ENCODE assay signal across 12 cellular contexts in genomic region chr17:28810437-28810836, GRCh38. TPM values are rescaled to one million over a fixed set of nuclear protein-coding genes. Genes with fewer than 3 reads are reported as not detected.
DNase-seq lines count a peak whose midpoint lies in the region; ATAC-seq, FAIRE-seq and TF ChIP-seq lines count a peak whose summit lies in the region.
"Had no signal": no experiment of that assay in that cellular context is flagged by ENCODE, and none has a peak within 500 bp of the region (broad histone marks: within the 10 kb centered on the region; RNA-seq: fewer than 3 reads in every experiment).

No MANE protein-coding gene starts in this region.

- no peaks in the 10 kb centered on the region for H3K27me3 ChIP-seq in CD4-positive, CD25-positive, alpha-beta regulatory T cell (ENCODE audit: control insufficient read depth, insufficient read depth, low read length)
- no peaks in the 10 kb centered on the region for H3K27me3 ChIP-seq in HUES48 (ENCODE audit: control insufficient read depth, insufficient read depth, low read length)
- H3K27me3 ChIP-seq in GM12878 (replicated peaks in 1 of 2; ENCODE audit: control insufficient read depth in 2 of 2, insufficient read depth in 2 of 2, low read length in 1 of 2): no peaks in the 10 kb centered on the region
- H3K27me3 ChIP-seq in left ventricle myocardium inferior (ENCODE audit: low read depth): no peaks in the 10 kb centered on the region

- no peak for FAIRE-seq in GM12878 (lab: Jason Lieb, UNC)
- FAIRE-seq: GM19239, H1 had no signal

- H3K79me2 ChIP-seq in GM12878 (ENCODE audit: control insufficient read depth, insufficient read depth, low read length): peaks cover 16% of the 10 kb centered on the region

- peaks cover 9 to 54% (median 34%) of the 10 kb centered on the region in 4 donors for H3K4me1 Mint-ChIP-seq in CD4-positive, CD25-positive, alpha-beta regulatory T cell
- H3K4me1 Mint-ChIP-seq in neural crest cell: peaks cover 41% of the 10 kb centered on the region

- peak in 1 of 3 donors; percentile 16 for DNase-seq in CD4-positive, CD25-positive, alpha-beta regulatory T cell
- DNase-seq in GM12878 (ENCODE audit: low read depth, low spot score): no peak
- no peak for DNase-seq in neural crest cell (ENCODE audit: low read depth, low spot score)
- no peak for DNase-seq in anterior cingulate cortex (lab: John Stamatoyannopoulos, UW)
- no peak for DNase-seq in left ventricle myocardium inferior
- DNase-seq: naive thymus-derived CD4-positive, alpha-beta T cell; NCI-H1930 had no signal

- in situ Hi-C loops in GM12878 (cut with MboI): no loop called here

- WGBS in GM12878 (ENCODE audit: insufficient coverage, insufficient replicate concordance, low lambda C conversion rate, missing lambda C conversion rate): 0% methylated on average over 1 of the region's 1 CpG

- H3K9ac ChIP-seq in HUES48 (ENCODE audit: low read depth, low read length) (no peak overlapping the region), GM12878 (ENCODE audit: control insufficient read depth, insufficient read depth, low read length) (no peak overlapping the region)

- RAD21 ChIA-PET in GM12878 (lab: Charles Lee; ENCODE audit: unreplicated experiment): interaction anchor here (0.8 to 2.5 kb wide), 4 partner anchors 14 to 136 kb away, joined by 3 to 23 read pairs (median 9); no protein-coding TSS in a partner anchor

- no peaks in the 10 kb centered on the region for H3K27me3 Mint-ChIP-seq in CD4-positive, CD25-positive, alpha-beta regulatory T cell
- H3K27me3 Mint-ChIP-seq in neural crest cell (ENCODE audit: low read depth): no peaks in the 10 kb centered on the region
- H3K27me3 Mint-ChIP-seq: naive thymus-derived CD4-positive, alpha-beta T cell had no signal

- peak overlapping the region in 2 of 4 donors; percentile 55 to 95 for H3K4me3 Mint-ChIP-seq in CD4-positive, CD25-positive, alpha-beta regulatory T cell
- H3K4me3 Mint-ChIP-seq in neural crest cell: peak overlapping the region; percentile 71

- TF ChIP-seq RAD21 in GM12878 (IDR thresholded peaks at IDR 0.05; ENCODE audit: insufficient read depth, low read depth, low read length): no peak

- peaks cover 5% of the 10 kb centered on the region for H3K36me3 Mint-ChIP-seq in CD4-positive, CD25-positive, alpha-beta regulatory T cell
- H3K36me3 Mint-ChIP-seq in neural crest cell (ENCODE audit: low read depth): no peaks in the 10 kb centered on the region

- SMC1A ChIA-PET in GM12878 (lab: Charles Lee; ENCODE audit: uncharacterized antibody, unreplicated experiment): interaction anchor here (0.9 to 3.6 kb wide), 14 partner anchors 9 to 143 kb away, joined by 3 to 13 read pairs (median 5); partner anchors contain the start of genes FAM222B and TLCD1

- peak overlapping the region; percentile 26; the same call in 1 of the 2 replicates for H3K4me2 ChIP-seq in GM12878 (ENCODE audit: control insufficient read depth, insufficient read depth)

- no peaks in the 10 kb centered on the region for H3K9me3 Mint-ChIP-seq in CD4-positive, CD25-positive, alpha-beta regulatory T cell
- H3K9me3 Mint-ChIP-seq in neural crest cell: no peaks in the 10 kb centered on the region
- H3K9me3 Mint-ChIP-seq: naive thymus-derived CD4-positive, alpha-beta T cell had no signal

- CTCF ChIA-PET in GM12878 (lab: Yijun Ruan, JAX): interaction anchor here (0.7 to 4.8 kb wide), 10 partner anchors 9 to 143 kb away, joined by 3 to 40 read pairs (median 6); partner anchors contain the start of genes FAM222B and TLCD1

- TF ChIP-seq CTCF in GM12878 (IDR thresholded peaks at IDR 0.05 in 2 of 3, conservative IDR thresholded peaks at IDR 0.05 in 1 of 3; ENCODE audit: control insufficient read depth in 2 of 3, extremely low read depth in 1 of 3, insufficient read depth in 1 of 3, low read depth in 3 of 3, low read length in 3 of 3): no peak
- no peak for TF ChIP-seq CTCF in neural crest cell (conservative IDR thresholded peaks at IDR 0.05)
- TF ChIP-seq CTCF in left ventricle myocardium inferior (IDR thresholded peaks at IDR 0.05; ENCODE audit: borderline replicate concordance): no peak

- ATAC-seq in CD4-positive, CD25-positive, alpha-beta regulatory T cell (ENCODE audit: low read depth in 2 of 2): no peak
- ATAC-seq in GM12878: no peak
- no peak for ATAC-seq in GM21619 (IDR thresholded peaks at IDR 0.05; ENCODE audit: unreplicated experiment)
- no peak for ATAC-seq in GM18870 (IDR thresholded peaks at IDR 0.05; ENCODE audit: unreplicated experiment)
- ATAC-seq: naive thymus-derived CD4-positive, alpha-beta T cell had no signal

- POLR2A ChIA-PET in GM12878 (lab: Charles Lee): interaction anchor here (0.6 to 1.8 kb wide), 11 partner anchors 9 to 141 kb away, joined by 3 to 9 read pairs (median 5); partner anchors contain the start of genes FAM222B and NEK8

- H3K27ac Mint-ChIP-seq in CD4-positive, CD25-positive, alpha-beta regulatory T cell: peak overlapping the region in 1 of 3 donors; percentile 9
- no peak overlapping the region for H3K27ac Mint-ChIP-seq in neural crest cell (ENCODE audit: unreplicated experiment)

- intact Hi-C loops in GM12878 (cut with micrococcal nuclease; ENCODE audit: unreplicated experiment): no loop called here
- intact Hi-C loops in left ventricle myocardium inferior (cut with micrococcal nuclease): no loop called here

- H4K20me1 ChIP-seq in GM12878 (ENCODE audit: control insufficient read depth, insufficient read depth): no peaks in the 10 kb centered on the region

- peaks cover 14% of the 10 kb centered on the region for H3K36me3 ChIP-seq in CD4-positive, CD25-positive, alpha-beta regulatory T cell (ENCODE audit: control insufficient read depth, insufficient read depth, low read length)
- H3K36me3 ChIP-seq in HUES48 (ENCODE audit: control insufficient read depth, insufficient read depth, low read length) (peaks cover 15% of the 10 kb centered on the region), GM12878 (ENCODE audit: control insufficient read depth in 2 of 2, insufficient read depth in 2 of 2, low read length in 1 of 2) (peaks cover 0 to 6% of the 10 kb centered on the region in 2 experiments; a peak in 1 of 4 replicates), left ventricle myocardium inferior (no peaks in the 10 kb centered on the region)

- TF ChIP-seq POLR2A in GM12878 (IDR thresholded peaks at IDR 0.05; ENCODE audit: low read depth, low read length): no peak

- peak overlapping the region; percentile 34 for H3K4me3 ChIP-seq in CD4-positive, CD25-positive, alpha-beta regulatory T cell (ENCODE audit: low read depth, low read length)
- peak overlapping the region; percentile 88 for H3K4me3 ChIP-seq in HUES48 (ENCODE audit: low read depth, low read length)
- H3K4me3 ChIP-seq in GM12878: no peak overlapping the region; the same call in 1 of the 2 replicates
- H3K4me3 ChIP-seq in left ventricle myocardium inferior: no peak overlapping the region

- H2AFZ ChIP-seq in GM12878 (ENCODE audit: control insufficient read depth, low read depth, low read length): no peak overlapping the region

- BruUV-seq in GM12878 (replicated peaks; lab: Mats Ljungman, UMichigan): no TSS peak

- H3K9me3 ChIP-seq in CD4-positive, CD25-positive, alpha-beta regulatory T cell (ENCODE audit: control insufficient read depth in 2 of 2, low read length in 2 of 2): no peaks in the 10 kb centered on the region
- H3K9me3 ChIP-seq in HUES48 (ENCODE audit: control insufficient read depth, insufficient read depth, low read length) (no peaks in the 10 kb centered on the region), GM12878 (replicated peaks; ENCODE audit: control insufficient read depth, insufficient read depth, low read length) (no peaks in the 10 kb centered on the region), left ventricle myocardium inferior (replicated peaks) (no peaks in the 10 kb centered on the region)

- TF ChIP-seq EP300 in GM12878 (IDR thresholded peaks at IDR 0.05; ENCODE audit: borderline replicate concordance in 1 of 2, control insufficient read depth in 1 of 2, low read depth in 2 of 2, low read length in 2 of 2): no peak

- no peak overlapping the region for H3K27ac ChIP-seq in CD4-positive, CD25-positive, alpha-beta regulatory T cell (ENCODE audit: insufficient read depth, low read length, poor library complexity, severe bottlenecking)
- H3K27ac ChIP-seq in HUES48 (ENCODE audit: low read depth, low read length) (peak overlapping the region; percentile 96), GM12878 (ENCODE audit: control insufficient read depth, insufficient read depth) (no peak overlapping the region), left ventricle myocardium inferior (replicated peaks) (no peak overlapping the region)

- peaks cover 19% of the 10 kb centered on the region for H3K4me1 ChIP-seq in CD4-positive, CD25-positive, alpha-beta regulatory T cell (ENCODE audit: control insufficient read depth, insufficient read depth, low read length, poor library complexity, severe bottlenecking)
- H3K4me1 ChIP-seq in HUES48 (ENCODE audit: control insufficient read depth, insufficient read depth, low read length): peaks cover 36% of the 10 kb centered on the region
- H3K4me1 ChIP-seq in GM12878 (ENCODE audit: control insufficient read depth, insufficient read depth, low read length): peaks cover 18% of the 10 kb centered on the region
- peaks cover 50% of the 10 kb centered on the region for H3K4me1 ChIP-seq in left ventricle myocardium inferior

RNA-seq across cellular contexts. Expression of gene FAM222B, which starts 32.2 kb away (rescaled TPM):
- 23.4 TPM for total RNA-seq in CD4-positive, CD25-positive, alpha-beta regulatory T cell
- 10 to 100 TPM in 2 of 4 donors, 1 to 10 TPM in 2; 4.4 to 13.5 (median 11.1) TPM for polyA plus RNA-seq in CD4-positive, CD25-positive, alpha-beta regulatory T cell
- total RNA-seq in GM12878 (2013; cell fraction: nucleolus; rRNA removed): 35.8 and 38.5 TPM in 2 replicates
- 5.7 and 6.4 TPM in 2 replicates for total RNA-seq in GM12878 (2014; rRNA removed)
- total RNA-seq in GM12878 (2014; rRNA removed; fragmentation: Illumina TruSeq; extraction: Trizol): 3.3 and 3.6 TPM in 2 replicates
- 18.3 and 18.5 TPM in 2 replicates for total RNA-seq in GM12878 (2021)
- 5.8 TPM for polyA plus RNA-seq in GM12878 (2011; ENCODE audit: low read depth)
- 2.9 and 4.1 TPM in 2 replicates for polyA plus RNA-seq in GM12878 (2011; rRNA removed)
- polyA plus RNA-seq in GM12878 (2011; cell fraction: cytosol; rRNA removed): 7.3 and 11.1 TPM in 2 replicates
- polyA plus RNA-seq in GM12878 (2011; cell fraction: nucleus; rRNA removed): 9.1 and 11.8 TPM in 2 replicates
- 6.6 and 7.9 TPM in 2 replicates for polyA plus RNA-seq in GM12878 (2012)
- 12.4 and 14.2 TPM in 2 replicates for polyA plus RNA-seq in GM12878 (2014; fragmentation: Illumina TruSeq; extraction: Trizol)
- polyA plus RNA-seq in GM12878 (2014; fragmentation: Nextera tagmentation; extraction: Ambion mirVana): 1 to 10 TPM; 2.8 to 2.9 TPM
- 6.4 and 9.7 TPM in 2 replicates for polyA plus RNA-seq in GM12878 (2014; rRNA removed)
- polyA plus RNA-seq in GM12878 (2016; fragmentation: Nextera tagmentation; extraction: Ambion mirVana): 10 to 100 TPM; 14.0 to 14.7 TPM
- polyA minus RNA-seq in GM12878 (2011; rRNA and poly(A)+ RNA removed): 15.1 and 16.6 TPM in 2 replicates
- polyA minus RNA-seq in GM12878 (2011; cell fraction: cytosol; rRNA and poly(A)+ RNA removed): 8.9 and 10.6 TPM in 2 replicates
- polyA minus RNA-seq in GM12878 (2011; cell fraction: nucleus; rRNA and poly(A)+ RNA removed): 6.8 and 12.4 TPM in 2 replicates
- 29.6 and 33.0 TPM in 2 replicates for total RNA-seq in neural crest cell
- total RNA-seq in left ventricle myocardium inferior: 17.5 TPM

RNA-seq across cellular contexts. Expression of gene ERAL1, which starts 44.4 kb away (rescaled TPM):
- 22.1 TPM for total RNA-seq in CD4-positive, CD25-positive, alpha-beta regulatory T cell
- 10 to 100 TPM; 37.7 to 44.9 (median 42.7) TPM for polyA plus RNA-seq in CD4-positive, CD25-positive, alpha-beta regulatory T cell
- total RNA-seq in GM12878 (2013; cell fraction: nucleolus; rRNA removed): 24.0 and 26.2 TPM in 2 replicates
- total RNA-seq in GM12878 (2014; rRNA removed) (57.1 and 61.2 TPM in 2 replicates), GM12878 (2014; rRNA removed; fragmentation: Illumina TruSeq; extraction: Trizol) (24.6 and 27.7 TPM in 2 replicates), GM12878 (2021) (66.7 and 67.8 TPM in 2 replicates), neural crest cell (63.0 and 64.4 TPM in 2 replicates), left ventricle myocardium inferior (35.4 TPM)
- 45.6 TPM for polyA plus RNA-seq in GM12878 (2011; ENCODE audit: low read depth)
- polyA plus RNA-seq in GM12878 (2011; rRNA removed) (60.2 and 104 TPM in 2 replicates), GM12878 (2014; fragmentation: Illumina TruSeq; extraction: Trizol) (96.5 and 101 TPM in 2 replicates), GM12878 (2014; fragmentation: Nextera tagmentation; extraction: Ambion mirVana) (100 to 1,000 TPM; 165 to 175 TPM), GM12878 (2014; rRNA removed) (99.5 and 103 TPM in 2 replicates), GM12878 (2016; fragmentation: Nextera tagmentation; extraction: Ambion mirVana) (100 to 1,000 TPM; 114 to 132 TPM)
- polyA plus RNA-seq in GM12878 (2011; cell fraction: cytosol; rRNA removed): 159 TPM in 2 replicates
- polyA plus RNA-seq in GM12878 (2011; cell fraction: nucleus; rRNA removed): 102 and 131 TPM in 2 replicates
- polyA plus RNA-seq in GM12878 (2012): 40.8 and 41.4 TPM in 2 replicates
- polyA minus RNA-seq in GM12878 (2011; rRNA and poly(A)+ RNA removed): 89.3 and 130 TPM in 2 replicates
- 30.7 and 43.2 TPM in 2 replicates for polyA minus RNA-seq in GM12878 (2011; cell fraction: cytosol; rRNA and poly(A)+ RNA removed)
- 39.7 and 43.2 TPM in 2 replicates for polyA minus RNA-seq in GM12878 (2011; cell fraction: nucleus; rRNA and poly(A)+ RNA removed)

Comparison
In these comparisons a context has a peak if more than half of its experiments do, and no peak if none do; other contexts are left out.
1. H3K4me3 ChIP-seq: peak in CD4-positive, CD25-positive, alpha-beta regulatory T cell (single experiment) and HUES48 (single experiment); none in GM12878 (single experiment) and left ventricle myocardium inferior (single experiment).